In the genomic region with DNA sequence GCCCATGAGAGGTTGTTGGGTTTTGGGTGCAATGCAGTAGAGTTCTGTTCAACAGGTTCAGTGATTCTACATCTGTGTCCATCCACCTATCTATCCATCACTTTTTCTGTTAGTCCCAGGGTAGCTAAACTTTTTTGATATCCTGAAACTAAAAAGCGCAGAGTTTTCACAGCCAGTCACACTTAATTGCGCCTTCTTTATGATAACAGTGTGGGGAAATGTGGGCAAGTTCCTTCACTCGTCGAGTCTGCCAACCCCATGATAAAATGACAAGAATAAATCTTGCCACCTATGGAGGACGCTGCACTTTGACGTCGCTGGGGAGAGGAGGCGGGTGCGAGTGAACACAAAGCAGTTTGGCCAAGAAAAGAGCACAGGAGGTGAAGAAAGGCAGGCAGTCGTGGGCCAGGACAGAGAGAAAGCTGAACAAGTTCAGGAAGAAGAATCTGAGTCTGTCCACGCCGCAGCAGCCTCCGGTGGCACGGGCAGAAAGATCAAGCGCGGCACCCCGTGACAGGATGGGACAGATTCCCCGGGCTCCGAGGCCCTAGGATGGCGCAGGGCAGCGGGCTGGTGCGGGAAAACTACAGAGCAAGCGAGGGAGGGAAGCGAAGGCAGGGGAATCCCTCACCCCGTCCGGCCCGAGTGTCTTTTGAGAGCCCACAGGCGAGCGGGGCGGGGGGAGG, we compare ENCODE assay signal across 9 cellular contexts. TPM values are rescaled to one million over a fixed set of nuclear protein-coding genes. Genes with fewer than 3 reads are reported as not detected.
DNase-seq lines count a peak whose midpoint lies in the region; ATAC-seq and FAIRE-seq lines count a peak whose summit lies in the region.
"Had no signal": no experiment of that assay in that cellular context is flagged by ENCODE, and none has a peak within 500 bp of the region (broad histone marks: within the 10 kb centered on the region; RNA-seq: fewer than 3 reads in every experiment).

No MANE protein-coding gene starts in this region.

- H3K4me3 Mint-ChIP-seq in naive thymus-derived CD4-positive, alpha-beta T cell, result peak overlapping the region; percentile 54 to 91 (median 78)

- POLR2A ChIA-PET in naive thymus-derived CD4-positive, alpha-beta T cell (lab: Charles Lee), result no interaction called here

- H3K36me3 ChIP-seq in adipocyte (ENCODE audit: control insufficient read depth, insufficient read depth, low read length, severe bottlenecking), result no peaks in the 10 kb centered on the region
- H3K36me3 ChIP-seq in naive thymus-derived CD4-positive, alpha-beta T cell (ENCODE audit: control insufficient read depth in 2 of 3, insufficient read depth in 3 of 3, low read length in 3 of 3), result no peaks in the 10 kb centered on the region

- H3K9ac ChIP-seq in adipocyte (ENCODE audit: low read length), result no peak overlapping the region

- peaks cover 76 to 85% (median 81%) of the 10 kb centered on the region in 5 donors for H3K27me3 Mint-ChIP-seq in naive thymus-derived CD4-positive, alpha-beta T cell

- CTCF ChIA-PET in naive thymus-derived CD4-positive, alpha-beta T cell (lab: Charles Lee), result no interaction called here

- H3K9me3 Mint-ChIP-seq in naive thymus-derived CD4-positive, alpha-beta T cell, result peaks cover 0 to 63% (median 24%) of the 10 kb centered on the region in 11 donors

- peak overlapping the region in 5 of 9 donors; percentile 9 to 77 (median 28) for H3K27ac Mint-ChIP-seq in naive thymus-derived CD4-positive, alpha-beta T cell

- H3K27me3 ChIP-seq in adipocyte (replicated peaks; ENCODE audit: control insufficient read depth, insufficient read depth, low read length), result peaks cover 79% of the 10 kb centered on the region
- peaks cover 4 to 16% of the 10 kb centered on the region in 2 donors for H3K27me3 ChIP-seq in naive thymus-derived CD4-positive, alpha-beta T cell (ENCODE audit: control insufficient read depth in 2 of 2, insufficient read depth in 2 of 2, low read length in 2 of 2)

- DNase-seq in adipocyte (ENCODE audit: low read depth) (no peak), ACHN (no peak), NCI-H1417 (lab: John Stamatoyannopoulos, UW) (no peak), ecto neural progenitor cell (ENCODE audit: low spot score) (no peak), HTR-8/SVneo (ENCODE audit: insufficient read length, low spot score) (no peak)
- DNase-seq in naive thymus-derived CD4-positive, alpha-beta T cell, result no peak

- no peak overlapping the region for H3K27ac ChIP-seq in naive thymus-derived CD4-positive, alpha-beta T cell (ENCODE audit: low read depth, low read length)

- in situ Hi-C loops in ACHN (cut with HindIII; ENCODE audit: low pct_ligation_motif_present, low pct_unique_long_range_greater_than_20kb, low sequenced_read_pairs), result no loop called here

- no peak for FAIRE-seq in HTR-8/SVneo (lab: Jason Lieb, UNC)

- peaks cover 3% of the 10 kb centered on the region for H3K4me1 ChIP-seq in adipocyte (ENCODE audit: control insufficient read depth, insufficient read depth, low read length)
- no peaks in the 10 kb centered on the region for H3K4me1 ChIP-seq in naive thymus-derived CD4-positive, alpha-beta T cell (ENCODE audit: control insufficient read depth in 2 of 2, insufficient read depth in 2 of 2, low read length in 2 of 2)

- H3K9me3 ChIP-seq in adipocyte (ENCODE audit: control insufficient read depth, low read length), result no peaks in the 10 kb centered on the region
- peaks cover 0 to 5% (median 0%) of the 10 kb centered on the region in 3 experiments for H3K9me3 ChIP-seq in naive thymus-derived CD4-positive, alpha-beta T cell (ENCODE audit: control insufficient read depth in 2 of 3, low read length in 3 of 3)

- H3K36me3 Mint-ChIP-seq in naive thymus-derived CD4-positive, alpha-beta T cell, result peaks cover 0 to 17% (median 7%) of the 10 kb centered on the region in 5 donors

- intact Hi-C loops in naive thymus-derived CD4-positive, alpha-beta T cell (cut with micrococcal nuclease), result loop anchor here in 1 of 2 donors (5.0 kb wide), 2 partner anchors 475 to 1225 kb away; no protein-coding TSS in a partner anchor

- ATAC-seq in GM19372 (IDR thresholded peaks at IDR 0.05; ENCODE audit: low read depth, unreplicated experiment) (peak; percentile 26), HG03064 (IDR thresholded peaks at IDR 0.05; ENCODE audit: low read depth, unreplicated experiment) (peak; percentile 34)
- no peak for ATAC-seq in naive thymus-derived CD4-positive, alpha-beta T cell

- peak overlapping the region; percentile 66 for H3K4me3 ChIP-seq in adipocyte (ENCODE audit: low read length)
- H3K4me3 ChIP-seq in naive thymus-derived CD4-positive, alpha-beta T cell (ENCODE audit: low read length), result no peak overlapping the region

- H3K4me1 Mint-ChIP-seq in naive thymus-derived CD4-positive, alpha-beta T cell, result peaks cover 8 to 18% (median 12%) of the 10 kb centered on the region in 7 donors

RNA-seq across cellular contexts. Expression of a gene that starts 9.2 kb away (rescaled TPM):
- not detected for total RNA-seq in naive thymus-derived CD4-positive, alpha-beta T cell
- polyA plus RNA-seq in naive thymus-derived CD4-positive, alpha-beta T cell, result not detected
- total RNA-seq: NCI-H460 had no signal
